Comparison of ENCODE assay signal across 16 cellular contexts in the genomic region with DNA sequence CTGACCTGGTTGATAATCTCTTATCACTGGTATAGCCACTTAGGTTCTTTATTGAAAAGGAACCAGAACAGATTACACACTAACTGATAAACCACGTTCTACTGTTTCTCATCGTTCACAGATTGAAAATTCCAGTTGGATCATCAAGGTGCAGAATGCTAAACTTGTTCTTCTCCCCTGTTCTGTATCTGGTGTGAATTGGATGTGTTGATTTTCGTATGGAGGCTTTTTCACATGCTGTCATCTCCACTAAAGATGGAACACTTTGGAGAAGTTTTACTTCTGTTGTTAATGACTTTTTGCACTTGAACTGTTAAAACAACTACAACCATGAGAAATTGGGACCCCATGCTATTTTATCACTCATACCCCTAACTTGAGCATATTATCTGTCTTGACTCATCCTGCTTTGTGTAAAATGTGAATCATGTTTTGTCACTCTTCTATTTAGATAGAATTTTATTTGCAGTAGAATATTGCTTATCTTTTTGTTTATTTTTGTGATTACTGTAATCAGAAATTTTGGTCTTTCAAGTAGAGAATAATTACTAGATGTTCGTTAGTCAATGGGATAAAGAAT. TPM values are rescaled to one million over a fixed set of nuclear protein-coding genes. Genes with fewer than 3 reads are reported as not detected.
DNase-seq lines count a peak whose midpoint lies in the region; ATAC-seq and TF ChIP-seq lines count a peak whose summit lies in the region.
"Had no signal": no experiment of that assay in that cellular context is flagged by ENCODE, and none has a peak within 500 bp of the region (broad histone marks: within the 10 kb centered on the region; RNA-seq: fewer than 3 reads in every experiment).

No MANE protein-coding gene starts in this region.

- intact Hi-C loops in CD4-positive, alpha-beta memory T cell (cut with micrococcal nuclease) = no loop called here

- no peaks in the 10 kb centered on the region for H3K9me3 Mint-ChIP-seq in CD4-positive, alpha-beta memory T cell
- H3K9me3 Mint-ChIP-seq: endodermal cell, memory B cell had no signal

- POLR2A ChIA-PET in CD4-positive, alpha-beta memory T cell (lab: Charles Lee; ENCODE audit: partially characterized antibody) = interaction anchor here (1.4 to 2.3 kb wide), 3 partner anchors 10 to 96 kb away, joined by 3 to 20 read pairs (median 7); partner anchors contain the start of genes RAB22A and VAPB

- no peaks in the 10 kb centered on the region for H3K27me3 Mint-ChIP-seq in CD4-positive, alpha-beta memory T cell
- H3K27me3 Mint-ChIP-seq: memory B cell had no signal

- no peak overlapping the region for H3K27ac ChIP-seq in CD4-positive, alpha-beta memory T cell (ENCODE audit: low read depth, low read length)
- H3K27ac ChIP-seq in RWPE2 (ENCODE audit: poor library complexity, severe bottlenecking) = peak overlapping the region; percentile 66
- H3K27ac ChIP-seq: neural progenitor cell, upper lobe of right lung had no signal

- peak overlapping the region in 1 of 8 donors; percentile 14 for H3K4me3 Mint-ChIP-seq in CD4-positive, alpha-beta memory T cell
- H3K4me3 Mint-ChIP-seq: endodermal cell, memory B cell, neural progenitor cell had no signal

- peak overlapping the region in 4 of 7 donors; percentile 54 to 88 (median 68) for H3K27ac Mint-ChIP-seq in CD4-positive, alpha-beta memory T cell
- H3K27ac Mint-ChIP-seq: endodermal cell, memory B cell, neural progenitor cell had no signal

- no peak overlapping the region for H3K4me3 ChIP-seq in CD4-positive, alpha-beta memory T cell (ENCODE audit: low read length in 2 of 2)
- H3K4me3 ChIP-seq in RWPE2 (ENCODE audit: severe bottlenecking) = no peak overlapping the region
- H3K4me3 ChIP-seq in fibroblast of mammary gland (ENCODE audit: control insufficient read depth, low read depth, low read length) = no peak overlapping the region
- no peak overlapping the region for H3K4me3 ChIP-seq in H7 (ENCODE audit: insufficient read depth, low read depth, low read length)
- H3K4me3 ChIP-seq: HAP-1, neural progenitor cell, sigmoid colon, upper lobe of right lung had no signal

- H3K36me3 ChIP-seq in CD4-positive, alpha-beta memory T cell (ENCODE audit: insufficient read depth, low read length) = no peaks in the 10 kb centered on the region
- peaks cover 28% of the 10 kb centered on the region for H3K36me3 ChIP-seq in RWPE2 (ENCODE audit: low read depth)
- no peaks in the 10 kb centered on the region for H3K36me3 ChIP-seq in H7 (replicated peaks; ENCODE audit: control insufficient read depth, insufficient read depth, low read length)
- H3K36me3 ChIP-seq: neural progenitor cell, sigmoid colon, upper lobe of right lung had no signal

- DNase-seq in A172 (ENCODE audit: low spot score) (peak; percentile 23), RWPE2 (ENCODE audit: low spot score) (no peak), fibroblast of mammary gland (ENCODE audit: low read depth) (peak; percentile 20), hepatic stellate cell (ENCODE audit: low spot score) (no peak), H7 (no peak)
- DNase-seq in CD4-positive, alpha-beta memory T cell = no peak
- DNase-seq: activated CD4-positive, alpha-beta T cell treated with anti-CD3 and anti-CD28 coated beads, Interleukin-2, amount 50 U/mL, for 48 hours; endodermal cell; NCI-H526; sigmoid colon; stimulated activated CD4-positive, alpha-beta T cell treated with anti-CD3 and anti-CD28 coated beads, Interleukin-4, amount 100 ng/mL, for 4 hours; upper lobe of right lung had no signal

- no peaks in the 10 kb centered on the region for H3K27me3 ChIP-seq in CD4-positive, alpha-beta memory T cell (ENCODE audit: insufficient read depth, low read length)
- H3K27me3 ChIP-seq in RWPE2 (ENCODE audit: insufficient read depth, poor library complexity, severe bottlenecking) (no peaks in the 10 kb centered on the region), H7 (ENCODE audit: control insufficient read depth, insufficient read depth, low read length) (no peaks in the 10 kb centered on the region)
- H3K27me3 ChIP-seq: neural progenitor cell, sigmoid colon, upper lobe of right lung had no signal

- H3K4me1 ChIP-seq in CD4-positive, alpha-beta memory T cell (ENCODE audit: insufficient read depth, low read length) = peaks cover 87% of the 10 kb centered on the region
- peaks cover 49% of the 10 kb centered on the region for H3K4me1 ChIP-seq in RWPE2 (ENCODE audit: insufficient read depth, poor library complexity, severe bottlenecking)

- no peaks in the 10 kb centered on the region for H3K36me3 Mint-ChIP-seq in CD4-positive, alpha-beta memory T cell

- H3K9me3 ChIP-seq in CD4-positive, alpha-beta memory T cell (ENCODE audit: control insufficient read depth in 1 of 2, low read length in 2 of 2) = no peaks in the 10 kb centered on the region
- no peaks in the 10 kb centered on the region for H3K9me3 ChIP-seq in RWPE2 (ENCODE audit: severe bottlenecking)
- H3K9me3 ChIP-seq: HAP-1, sigmoid colon, upper lobe of right lung had no signal

- TF ChIP-seq CTCF in RWPE2 (IDR thresholded peaks at IDR 0.05; ENCODE audit: poor library complexity, severe bottlenecking) = no peak
- TF ChIP-seq CTCF in fibroblast of mammary gland (conservative IDR thresholded peaks at IDR 0.05; ENCODE audit: control insufficient read depth, insufficient read depth, low read depth, low read length) = no peak

- ATAC-seq in RWPE2 (ENCODE audit: low read depth) (peak; percentile 49), GM18519 (IDR thresholded peaks at IDR 0.05; ENCODE audit: low FRiP score, unreplicated experiment) (no peak)
- ATAC-seq: upper lobe of right lung had no signal

- H3K4me1 Mint-ChIP-seq in CD4-positive, alpha-beta memory T cell = peaks cover 0 to 36% (median 33%) of the 10 kb centered on the region in 4 donors

- CTCF ChIA-PET in CD4-positive, alpha-beta memory T cell (lab: Charles Lee; ENCODE audit: partially characterized antibody) = interaction anchor here (0.6 to 2.0 kb wide), 3 partner anchors 18 to 23 kb away, joined by 3 to 5 read pairs (median 4); partner anchors contain the start of gene VAPB

RNA-seq across cellular contexts. Expression of gene VAPB, which starts 17.5 kb away (rescaled TPM):
- total RNA-seq in A172 (2014; rRNA removed; shearing (Covaris generic)) = 9.2 and 10.0 TPM in 2 replicates
- 10 to 100 TPM; 37.6 to 40.1 TPM for total RNA-seq in CD4-positive, alpha-beta memory T cell
- 10 to 100 TPM; 27.6 to 28.4 TPM for polyA plus RNA-seq in CD4-positive, alpha-beta memory T cell
- total RNA-seq in H7 (2014; rRNA removed; shearing (Covaris generic)) = 14.0 and 19.9 TPM in 2 replicates

Comparison
In these comparisons a context has a peak if more than half of its experiments do, and no peak if none do; other contexts are left out.
1. DNase-seq: peak in A172 (single experiment) and fibroblast of mammary gland (single experiment); none in CD4-positive, alpha-beta memory T cell (0 of 5), RWPE2 (single experiment), hepatic stellate cell (single experiment) and H7 (single experiment).